Comparison of ENCODE assay signal across 28 cellular contexts in genomic region chr11:35458846-35459245, GRCh38. TPM values are rescaled to one million over a fixed set of nuclear protein-coding genes. Genes with fewer than 3 reads are reported as not detected.
DNase-seq lines count a peak whose midpoint lies in the region; ATAC-seq and TF ChIP-seq lines count a peak whose summit lies in the region.
"Had no signal": no experiment of that assay in that cellular context is flagged by ENCODE, and none has a peak within 500 bp of the region (broad histone marks: within the 10 kb centered on the region; RNA-seq: fewer than 3 reads in every experiment).

No MANE protein-coding gene starts in this region.

- ATAC-seq in HG03159 (IDR thresholded peaks at IDR 0.05; ENCODE audit: unreplicated experiment) = no peak
- no peak for ATAC-seq in GM21526 (IDR thresholded peaks at IDR 0.05; ENCODE audit: low FRiP score, unreplicated experiment)
- ATAC-seq: left cardiac atrium; right lobe of liver; stimulated activated effector memory CD8-positive, alpha-beta T cell treated with anti-CD3 and anti-CD28 coated beads, Interleukin-12 subunit alpha, Interleukin-12 subunit beta, amount 100 ng/mL, for 72 hours had no signal

- intact Hi-C loops in lower leg skin (cut with DNase I; ENCODE audit: low total_unique reads) = no loop called here

- H3K4me3 ChIP-seq in lower leg skin (ENCODE audit: low read depth, poor library complexity, severe bottlenecking) = no peak overlapping the region
- H3K4me3 ChIP-seq: MG63, neural progenitor cell, right lobe of liver, SJCRH30 had no signal

- no peak for TF ChIP-seq POLR2A in lower leg skin (IDR thresholded peaks at IDR 0.05)

- WGBS in lower leg skin, 2 donors = 55 to 68% methylated on average over 3 of the region's 3 CpGs

- peak overlapping the region; percentile 55 for H3K27ac ChIP-seq in cingulate gyrus (ENCODE audit: low read depth, low read length)
- H3K27ac ChIP-seq: neural progenitor cell, right lobe of liver, SJCRH30 had no signal

- peak; percentile 28 for DNase-seq in Ammon's horn (ENCODE audit: low spot score)
- peak; percentile 8 for DNase-seq in SW480 (ENCODE audit: low spot score)
- peak; percentile 20 for DNase-seq in putamen (ENCODE audit: low spot score)
- no peak for DNase-seq in lower leg skin (ENCODE audit: low spot score in 2 of 2)
- DNase-seq in OCI-M1 (lab: John Stamatoyannopoulos, UW) = no peak
- DNase-seq: activated CD4-positive, alpha-beta memory T cell treated with anti-CD3 and anti-CD28 coated beads, Interleukin-2, amount 10 ng/mL, durations not matched to agents 7 days and 5 days; activated CD4-positive, CD25-positive, alpha-beta regulatory T cell treated with anti-CD3 and anti-CD28 coated beads, Interleukin-2, amount 50 U/mL, for 72 hours; CD4-positive, alpha-beta T cell; cerebellar nuclear complex; HCEC 1CT; KBM-7; left cardiac atrium; MG63; NCI-H1417; NCI-H2081; NCI-H2227 treated with DMSO at 0.1 percent for 48 hours; NCI-H526 treated with DMSO at 0.1 percent for 48 hours; right lobe of liver; SJCRH30; stimulated activated CD4-positive, alpha-beta T cell treated with anti-CD3 and anti-CD28 coated beads, Interleukin-4, amount 100 ng/mL, for 24 hours; T-helper 1 cell had no signal

- TF ChIP-seq CTCF in lower leg skin (IDR thresholded peaks at IDR 0.05) = no peak

RNA-seq across cellular contexts. Expression of gene SLC1A2, which starts 39.5 kb away (rescaled TPM):
- 1 to 10 TPM in 2 of 4 donors, under 1 TPM in 2; 0.84 to 2.1 (median 1.2) TPM for total RNA-seq in lower leg skin
- total RNA-seq: activated CD4-positive, alpha-beta memory T cell treated with anti-CD3 and anti-CD28 coated beads, Interleukin-2, amount 10 ng/mL, durations not matched to agents 7 days and 5 days; activated T-helper 2 cell treated with anti-CD3 and anti-CD28 coated beads, Interferon-gamma antibody, Interleukin-2, Interleukin-4, amounts not matched to agents 10 μg/mL and 5 μg/mL and 100 μg/mL, durations not matched to agents 14 hours and 24 hours and 36 hours; CD4-positive, alpha-beta T cell; endothelial cell of umbilical vein; SJCRH30 had no signal

Comparison
In these comparisons a context has a peak if more than half of its experiments do, and no peak if none do; other contexts are left out.
1. DNase-seq: peak in Ammon's horn (single experiment), SW480 (single experiment) and putamen (single experiment); none in lower leg skin (0 of 2) and OCI-M1 (single experiment).